In the genomic region with DNA sequence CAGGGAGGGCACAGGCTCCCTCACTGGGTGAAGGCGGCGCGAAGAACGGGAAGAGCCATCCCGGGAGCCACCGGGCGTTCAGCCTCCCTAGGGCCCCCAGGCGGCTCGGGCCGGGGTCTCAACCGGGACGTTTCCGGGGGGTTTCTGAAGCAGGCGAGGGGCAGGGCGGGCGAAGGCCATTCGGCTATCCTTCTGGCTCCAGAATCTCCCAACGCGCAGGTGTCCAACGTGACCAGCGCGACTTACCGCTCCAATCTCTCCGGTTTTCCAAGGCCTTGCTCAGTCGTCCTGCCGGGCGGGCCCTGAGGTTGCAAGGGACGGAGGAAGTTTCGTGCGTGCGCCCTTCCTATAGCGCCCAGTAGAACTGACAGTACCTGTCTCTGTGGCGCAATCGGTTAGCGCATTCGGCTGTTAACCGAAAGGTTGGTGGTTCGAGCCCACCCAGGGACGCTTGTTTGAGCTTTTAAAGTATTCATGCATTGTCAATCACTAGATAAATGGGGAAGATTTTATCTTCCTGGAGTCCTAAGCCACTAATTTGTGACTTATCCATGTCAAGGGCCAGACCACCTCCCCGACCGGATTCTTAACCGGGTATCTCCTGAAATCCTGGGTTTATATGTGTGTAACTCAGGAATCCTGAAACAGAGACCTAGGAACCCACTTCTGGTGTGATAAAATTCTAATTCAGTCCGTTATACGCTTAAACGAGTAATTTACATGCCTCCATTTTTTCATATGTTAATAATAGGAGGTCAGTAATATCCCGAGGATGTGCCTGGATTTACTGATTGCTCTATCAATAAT, we compare ENCODE assay signal across 8 cellular contexts. TPM values are rescaled to one million over a fixed set of nuclear protein-coding genes. Genes with fewer than 3 reads are reported as not detected.
A peak's percentile ranks its signal among the peaks of the same experiment; 100 is the strongest.
DNase-seq lines count a peak whose midpoint lies in the region; ATAC-seq and TF ChIP-seq lines count a peak whose summit lies in the region.
"Not testable (repeated sequence)": the region's sequence is repeated elsewhere in the genome, so short reads cannot be mapped to it uniquely, and the experiment has no call there.

No MANE protein-coding gene starts in this region.

- H3K9me3 ChIP-seq in CD8-positive, alpha-beta T cell (ENCODE audit: low read length); MG63; iPS-18c (ENCODE audit: control insufficient read depth, insufficient read depth, low read length); parathyroid adenoma (ENCODE audit: control insufficient read depth, low read length): not testable (repeated sequence)

- peak overlapping the region; percentile 46 for H3K4me2 ChIP-seq in parathyroid adenoma (ENCODE audit: low read length)

- not testable (repeated sequence) for H3K27me3 Mint-ChIP-seq in CD8-positive, alpha-beta T cell (ENCODE audit: low read depth); activated T-cell treated with anti-CD3 and anti-CD28 coated beads, Interleukin-2, amount 50 U/mL, for 72 hours (ENCODE audit: low read depth)

- not testable (repeated sequence) for H3K4me1 Mint-ChIP-seq in CD8-positive, alpha-beta T cell (ENCODE audit: low read depth); activated T-cell treated with anti-CD3 and anti-CD28 coated beads, Interleukin-2, amount 50 U/mL, for 72 hours (ENCODE audit: low read depth)

- peak overlapping the region; percentile 87 for H2AFZ ChIP-seq in parathyroid adenoma

- H3K4me3 Mint-ChIP-seq in CD8-positive, alpha-beta T cell: peak overlapping the region; percentile 94
- peak overlapping the region; percentile 64 to 89 for H3K4me3 Mint-ChIP-seq in activated T-cell treated with anti-CD3 and anti-CD28 coated beads, Interleukin-2, amount 50 U/mL, for 72 hours

- H3K9ac ChIP-seq in parathyroid adenoma: not testable (repeated sequence)

- CTCF ChIA-PET in CD8-positive, alpha-beta T cell (lab: Charles Lee): not testable (repeated sequence)

- H3K4me3 ChIP-seq in CD8-positive, alpha-beta T cell (ENCODE audit: low read depth, low read length): peak overlapping the region; percentile 62
- H3K4me3 ChIP-seq in MG63 (peak overlapping the region; percentile 66), iPS-18c (ENCODE audit: insufficient read depth, low read depth, low read length) (peak overlapping the region; percentile 49), parathyroid adenoma (ENCODE audit: low read depth, low read length) (peak overlapping the region; percentile 48)

- not testable (repeated sequence) for TF ChIP-seq CTCF in CD8-positive, alpha-beta T cell (IDR thresholded peaks at IDR 0.05); parathyroid adenoma (IDR thresholded peaks at IDR 0.05)

- H3K9me3 Mint-ChIP-seq in CD8-positive, alpha-beta T cell; activated T-cell treated with anti-CD3 and anti-CD28 coated beads, Interleukin-2, amount 50 U/mL, for 72 hours: not testable (repeated sequence)

- in situ Hi-C loops in SK-MEL-5 (cut with HindIII; ENCODE audit: low pct_unique_long_range_greater_than_20kb, low sequenced_read_pairs): not testable (repeated sequence)

- peak; percentile 47 to 77 (median 51) for DNase-seq in CD8-positive, alpha-beta T cell
- DNase-seq in MG63 (peak; percentile 81), SK-MEL-5 (ENCODE audit: low read depth, low spot score) (peak; percentile 90), dermis microvascular lymphatic vessel endothelial cell (ENCODE audit: low read depth in 2 of 2) (peak; percentile 35 to 56)
- peak; percentile 41 to 54 for DNase-seq in activated T-cell treated with anti-CD3 and anti-CD28 coated beads, Interleukin-2, amount 50 U/mL, for 72 hours
- DNase-seq in stimulated activated CD8-positive, alpha-beta memory T cell treated with anti-CD3 and anti-CD28 coated beads, Interleukin-7, amount 100 ng/mL, for 24 hours (ENCODE audit: low read depth): peak; percentile 40

- H3K27me3 ChIP-seq in CD8-positive, alpha-beta T cell (ENCODE audit: insufficient read depth, low read length); MG63; parathyroid adenoma (ENCODE audit: control insufficient read depth, insufficient read depth, low read length): not testable (repeated sequence)

- POLR2A ChIA-PET in CD8-positive, alpha-beta T cell (lab: Charles Lee): not testable (repeated sequence)

- H3K79me2 ChIP-seq in parathyroid adenoma: not testable (repeated sequence)

- H3K27ac ChIP-seq in CD8-positive, alpha-beta T cell (ENCODE audit: low read depth, low read length): peak overlapping the region; percentile 63
- H3K27ac ChIP-seq in parathyroid adenoma: peak overlapping the region; percentile 66

- H3K4me1 ChIP-seq in CD8-positive, alpha-beta T cell (ENCODE audit: insufficient read depth, low read length); parathyroid adenoma: not testable (repeated sequence)

- ATAC-seq in CD8-positive, alpha-beta T cell; activated T-cell treated with anti-CD3 and anti-CD28 coated beads, Interleukin-2, amount 50 U/mL, for 72 hours (replicated peaks in 1 of 2): not testable (repeated sequence)

- not testable (repeated sequence) for H3K36me3 ChIP-seq in CD8-positive, alpha-beta T cell (ENCODE audit: insufficient read depth, low read length); MG63; parathyroid adenoma (ENCODE audit: control insufficient read depth, insufficient read depth, low read length)

- intact Hi-C loops in CD8-positive, alpha-beta T cell (cut with DNase I, micrococcal nuclease): not testable (repeated sequence)

- H3K27ac Mint-ChIP-seq in CD8-positive, alpha-beta T cell: peak overlapping the region; percentile 97
- H3K27ac Mint-ChIP-seq in activated T-cell treated with anti-CD3 and anti-CD28 coated beads, Interleukin-2, amount 50 U/mL, for 72 hours: peak overlapping the region; percentile 98

- H3K36me3 Mint-ChIP-seq in CD8-positive, alpha-beta T cell: peaks cover 15% of the 10 kb centered on the region
- H3K36me3 Mint-ChIP-seq in activated T-cell treated with anti-CD3 and anti-CD28 coated beads, Interleukin-2, amount 50 U/mL, for 72 hours (ENCODE audit: insufficient read depth in 2 of 2): not testable (repeated sequence)

RNA-seq across cellular contexts. Expression of gene NBPF15, which starts 42.4 kb away (rescaled TPM):
- 10 to 100 TPM; 46.2 to 53.5 TPM for total RNA-seq in CD8-positive, alpha-beta T cell
- 16.1 and 24.4 TPM in 2 replicates for total RNA-seq in MG63 (2014; rRNA removed; shearing (Covaris generic); ENCODE audit: low replicate concordance)
- 56.5 and 59.9 TPM in 2 replicates for total RNA-seq in SK-MEL-5 (2014; rRNA removed; shearing (Covaris generic))
- polyA plus RNA-seq in SK-MEL-5 (2015; cell fraction: cytosol; rRNA removed): 37.1 and 48.2 TPM in 2 replicates
- 356 and 358 TPM in 2 replicates for polyA plus RNA-seq in SK-MEL-5 (2015; cell fraction: nucleus; rRNA removed)
- total RNA-seq in activated T-cell treated with anti-CD3 and anti-CD28 coated beads, Interleukin-2, amount 50 U/mL, for 72 hours: 10 to 100 TPM; 23.4 to 45.1 TPM
- 45.3 and 52.5 TPM in 2 replicates for total RNA-seq in dermis microvascular lymphatic vessel endothelial cell

RNA-seq across cellular contexts. Expression of gene PPIAL4E, which starts 45.7 kb away (rescaled TPM):
- total RNA-seq in CD8-positive, alpha-beta T cell: not detected
- not detected in 2 replicates for total RNA-seq in MG63 (2014; rRNA removed; shearing (Covaris generic); ENCODE audit: low replicate concordance)
- not detected in 2 replicates for total RNA-seq in SK-MEL-5 (2014; rRNA removed; shearing (Covaris generic))
- not detected in 2 replicates for polyA plus RNA-seq in SK-MEL-5 (2015; cell fraction: cytosol; rRNA removed)
- polyA plus RNA-seq in SK-MEL-5 (2015; cell fraction: nucleus; rRNA removed): not detected in 2 replicates
- total RNA-seq in activated T-cell treated with anti-CD3 and anti-CD28 coated beads, Interleukin-2, amount 50 U/mL, for 72 hours: not detected
- not detected in 2 replicates for total RNA-seq in dermis microvascular lymphatic vessel endothelial cell

Comparison
In these comparisons a context has a peak if more than half of its experiments do, and no peak if none do; other contexts are left out.
1. DNase-seq: peak in every context shown above with its lines; median percentile 90 in SK-MEL-5; 81 in MG63; 51 in CD8-positive, alpha-beta T cell; 48 in activated T-cell treated with anti-CD3 and anti-CD28 coated beads, Interleukin-2, amount 50 U/mL, for 72 hours; 46 in dermis microvascular lymphatic vessel endothelial cell; 40 in stimulated activated CD8-positive, alpha-beta memory T cell treated with anti-CD3 and anti-CD28 coated beads, Interleukin-7, amount 100 ng/mL, for 24 hours.